ENCODE assay signal across 22 cellular contexts in genomic region chr9:116767219-116767618, GRCh38.
DNase-seq lines count a peak whose midpoint lies in the region; TF ChIP-seq lines count a peak whose summit lies in the region.
"Had no signal": no experiment of that assay in that cellular context is flagged by ENCODE, and none has a peak within 500 bp of the region (broad histone marks: within the 10 kb centered on the region; RNA-seq: fewer than 3 reads in every experiment).

No MANE protein-coding gene starts in this region.

- H3K79me2 ChIP-seq in neural cell (replicated peaks; ENCODE audit: insufficient read depth, low read length): no peaks in the 10 kb centered on the region

- H3F3A ChIP-seq in neural cell (ENCODE audit: insufficient read depth, low read length, poor library complexity, severe bottlenecking): peaks cover 3% of the 10 kb centered on the region

- TF ChIP-seq CTCF in neural cell (IDR thresholded peaks at IDR 0.05; ENCODE audit: poor library complexity, severe bottlenecking) (no peak), GM13977 (IDR thresholded peaks at IDR 0.05; ENCODE audit: extremely low read depth, insufficient read depth, missing control alignments) (no peak)

- no peaks in the 10 kb centered on the region for H3K27me3 ChIP-seq in neural cell (ENCODE audit: insufficient read depth, low read depth, low read length)
- H3K27me3 ChIP-seq: adrenal gland, cardiac muscle cell, pancreas, transverse colon had no signal

- H3K4me3 ChIP-seq in neural cell (ENCODE audit: low read length): peak overlapping the region; percentile 43
- H3K4me3 ChIP-seq: adrenal gland, cardiac muscle cell, pancreas, transverse colon had no signal

- peak; percentile 87 for TF ChIP-seq EP300 in neural cell (conservative IDR thresholded peaks at IDR 0.05; ENCODE audit: poor library complexity, severe bottlenecking)

- H2AFZ ChIP-seq in neural cell (ENCODE audit: low read depth, low read length): no peak overlapping the region

- H3K9me3 ChIP-seq in neural cell (ENCODE audit: low read length): no peaks in the 10 kb centered on the region
- H3K9me3 ChIP-seq: adrenal gland, Caco-2, pancreas, transverse colon had no signal

- H3K27ac ChIP-seq in neural cell (ENCODE audit: low read length): peak overlapping the region; percentile 20
- H3K27ac ChIP-seq: adrenal gland, cardiac muscle cell, pancreas, transverse colon, VCaP had no signal

- no peaks in the 10 kb centered on the region for H3K9me2 ChIP-seq in neural cell (ENCODE audit: insufficient read depth, low read length)

- no peaks in the 10 kb centered on the region for H3K36me3 ChIP-seq in neural cell (ENCODE audit: insufficient read depth, low read length)
- H3K36me3 ChIP-seq: adrenal gland, cardiac muscle cell, pancreas, transverse colon had no signal

- peak overlapping the region; percentile 0 for H3K9ac ChIP-seq in neural cell (ENCODE audit: low read length)

- H3K4me2 ChIP-seq in neural cell (ENCODE audit: low read length): peak overlapping the region; percentile 46

- DNase-seq in ELF-1 (ENCODE audit: low read depth, low spot score) (peak; percentile 8), NCI-H187 treated with DMSO at 0.1 percent for 48 hours (lab: John Stamatoyannopoulos, UW) (peak; percentile 18), NCI-H748 (lab: John Stamatoyannopoulos, UW; ENCODE audit: unreplicated experiment) (peak; percentile 65), GM13977 (ENCODE audit: low spot score) (no peak), A172 (ENCODE audit: low spot score) (no peak), NCI-H2227 (lab: John Stamatoyannopoulos, UW; ENCODE audit: unreplicated experiment) (no peak)
- DNase-seq: activated CD4-positive, alpha-beta T cell treated with anti-CD3 and anti-CD28 coated beads, Interleukin-2, amount 50 U/mL, for 48 hours; activated gamma-delta T cell treated with Interleukin-2 at 50 U/mL for 16 hours; activated T-cell treated with anti-CD3 and anti-CD28 coated beads for 4 hours; adrenal gland; Caco-2; foreskin melanocyte; GDM1; HCEC 1CT; NCI-H2227 treated with DMSO at 0.1 percent for 48 hours; pancreas; SHP77 treated with DMSO at 0.1 percent for 48 hours; stimulated activated CD4-positive, alpha-beta T cell treated with anti-CD3 and anti-CD28 coated beads, Interleukin-2, amount 100 ng/mL, for 24 hours; transverse colon had no signal

- TF ChIP-seq RAD21 in neural cell (conservative IDR thresholded peaks at IDR 0.05): peak; percentile 20

- no peaks in the 10 kb centered on the region for H4K20me1 ChIP-seq in neural cell (ENCODE audit: insufficient read depth)

- in situ Hi-C loops in GM13977 (cut with MboI; ENCODE audit: low pct_unique_long_range_greater_than_20kb, low sequenced_read_pairs, unreplicated experiment): no loop called here

TF ChIP-seq in neural cell, 6 proteins besides CTCF, POLR2A, EP300 and RAD21:
- no peak for TF ChIP-seq MXI1 (conservative IDR thresholded peaks at IDR 0.05; ENCODE audit: poor library complexity, severe bottlenecking)
- peak; percentile 78 for TF ChIP-seq POLR2AphosphoS5 (IDR thresholded peaks at IDR 0.05)
- peak; percentile 62 for TF ChIP-seq REST (IDR thresholded peaks at IDR 0.05; ENCODE audit: borderline replicate concordance)
- no peak for TF ChIP-seq SMC3 (conservative IDR thresholded peaks at IDR 0.05; ENCODE audit: poor library complexity)

Comparison
In these comparisons a context has a peak if more than half of its experiments do, and no peak if none do; other contexts are left out.
1. DNase-seq: peak in ELF-1 (single experiment), NCI-H187 treated with DMSO at 0.1 percent for 48 hours (single experiment) and NCI-H748 (single experiment); none in GM13977 (single experiment), A172 (single experiment) and NCI-H2227 (single experiment).